9 cellular contexts compared by ENCODE assay signal in genomic region chr5:40904205-40904993, GRCh38. TPM values are rescaled to one million over a fixed set of nuclear protein-coding genes. Genes with fewer than 3 reads are reported as not detected.
DNase-seq lines count a peak whose midpoint lies in the region; ATAC-seq and TF ChIP-seq lines count a peak whose summit lies in the region.
"Had no signal": no experiment of that assay in that cellular context is flagged by ENCODE, and none has a peak within 500 bp of the region (broad histone marks: within the 10 kb centered on the region; RNA-seq: fewer than 3 reads in every experiment).

No MANE protein-coding gene starts in this region.

- H3K36me3 ChIP-seq in left ventricle myocardium inferior (no peaks in the 10 kb centered on the region), sigmoid colon (no peaks in the 10 kb centered on the region)

- H3K27ac Mint-ChIP-seq in activated naive CD4-positive, alpha-beta T cell treated with anti-CD3 and anti-CD28 coated beads, Interleukin-2, amount 50 U/mL, for 72 hours = no peak overlapping the region

- H3K27ac ChIP-seq in left ventricle myocardium inferior (replicated peaks) (peak overlapping the region; percentile 76), sigmoid colon (peak overlapping the region in 1 of 4 donors; percentile 40)

- no peak for TF ChIP-seq POLR2A in sigmoid colon (IDR thresholded peaks at IDR 0.05)

- WGBS in sigmoid colon, 2 donors = 64 to 65% methylated on average over 7 of the region's 7 CpGs

- H3K9me3 Mint-ChIP-seq in activated naive CD4-positive, alpha-beta T cell treated with anti-CD3 and anti-CD28 coated beads, Interleukin-2, amount 50 U/mL, for 72 hours = no peaks in the 10 kb centered on the region
- H3K9me3 Mint-ChIP-seq: central memory CD8-positive, alpha-beta T cell had no signal

- no peaks in the 10 kb centered on the region for H3K36me3 Mint-ChIP-seq in activated naive CD4-positive, alpha-beta T cell treated with anti-CD3 and anti-CD28 coated beads, Interleukin-2, amount 50 U/mL, for 72 hours

- TF ChIP-seq EP300 in sigmoid colon (IDR thresholded peaks at IDR 0.05) = no peak

- TF ChIP-seq CTCF in left ventricle myocardium inferior (IDR thresholded peaks at IDR 0.05; ENCODE audit: borderline replicate concordance) (peak; percentile 95), sigmoid colon (IDR thresholded peaks at IDR 0.05) (peak; percentile 30 to 83 (median 69))

- H3K27me3 ChIP-seq in left ventricle myocardium inferior (ENCODE audit: low read depth) (no peaks in the 10 kb centered on the region), sigmoid colon (no peaks in the 10 kb centered on the region)

- H3K4me1 ChIP-seq in left ventricle myocardium inferior (peaks cover 22% of the 10 kb centered on the region), sigmoid colon (peaks cover 0 to 5% (median 2%) of the 10 kb centered on the region in 4 donors)

- ATAC-seq in GM19372 (IDR thresholded peaks at IDR 0.05; ENCODE audit: low read depth, unreplicated experiment) (peak; percentile 90), HG03432 (IDR thresholded peaks at IDR 0.05; ENCODE audit: unreplicated experiment) (peak; percentile 92)
- ATAC-seq in activated naive CD4-positive, alpha-beta T cell treated with anti-CD3 and anti-CD28 coated beads, Interleukin-2, amount 50 U/mL, for 72 hours = peak; percentile 59 to 72

- DNase-seq in DMS53 treated with DMSO at 0.1 percent for 48 hours (lab: John Stamatoyannopoulos, UW; ENCODE audit: unreplicated experiment) (peak; percentile 30), NCI-H524 (lab: John Stamatoyannopoulos, UW) (peak; percentile 61 to 78), left ventricle myocardium inferior (peak; percentile 53), sigmoid colon (peak; percentile 75), cerebellar nuclear complex (lab: John Stamatoyannopoulos, UW) (no peak)
- peak in 1 of 2 donors; percentile 41 for DNase-seq in activated naive CD4-positive, alpha-beta T cell treated with anti-CD3 and anti-CD28 coated beads, Interleukin-2, amount 50 U/mL, for 72 hours (ENCODE audit: low spot score in 2 of 2)

- intact Hi-C loops in left ventricle myocardium inferior (cut with micrococcal nuclease) (loop anchor here (10.0 kb wide), 2 partner anchors 290 to 610 kb away; partner anchors contain the start of gene PLCXD3), sigmoid colon (cut with DNase I) (loop anchor here (10.0 kb wide), 1 partner anchor 940 kb away; no protein-coding TSS in a partner anchor)

- no peak overlapping the region for H3K4me3 ChIP-seq in left ventricle myocardium inferior
- no peak overlapping the region for H3K4me3 ChIP-seq in sigmoid colon

- no peaks in the 10 kb centered on the region for H3K9me3 ChIP-seq in left ventricle myocardium inferior (replicated peaks)
- no peaks in the 10 kb centered on the region for H3K9me3 ChIP-seq in sigmoid colon

RNA-seq across cellular contexts. Expression of gene C7, which starts 4.9 kb away (rescaled TPM):
- total RNA-seq in activated naive CD4-positive, alpha-beta T cell treated with anti-CD3 and anti-CD28 coated beads, Interleukin-2, amount 50 U/mL, for 72 hours = not detected
- 175 TPM for total RNA-seq in left ventricle myocardium inferior
- 100 to 1,000 TPM; 267 to 799 (median 635) TPM for total RNA-seq in sigmoid colon
- polyA plus RNA-seq in sigmoid colon = 100 to 1,000 TPM in 1 of 3 donors, 10 to 100 TPM in 1, 1 to 10 TPM in 1; 6.2 to 131 (median 18.0) TPM

Comparison
In these comparisons a context has a peak if more than half of its experiments do, and no peak if none do; other contexts are left out.
1. DNase-seq: peak in DMS53 treated with DMSO at 0.1 percent for 48 hours (single experiment), NCI-H524 (2 of 2), left ventricle myocardium inferior (single experiment) and sigmoid colon (single experiment); none in cerebellar nuclear complex (0 of 2).
2. RNA of gene C7, which starts 4.9 kb away (total RNA-seq): 267 to 799 TPM in sigmoid colon and 175 TPM in left ventricle myocardium inferior (single experiment); not detected in activated naive CD4-positive, alpha-beta T cell treated with anti-CD3 and anti-CD28 coated beads, Interleukin-2, amount 50 U/mL, for 72 hours; every median in the first group is over 100 times any median in the second.
3. Peak in every context shown above with its lines, with median percentiles within 50 percentile points of each other: ATAC-seq.